10 cellular contexts compared by ENCODE assay signal in genomic region chr2:15593327-15593705, GRCh38. TPM values are rescaled to one million over a fixed set of nuclear protein-coding genes. Genes with fewer than 3 reads are reported as not detected.
DNase-seq lines count a peak whose midpoint lies in the region; ATAC-seq and TF ChIP-seq lines count a peak whose summit lies in the region.
"Had no signal": no experiment of that assay in that cellular context is flagged by ENCODE, and none has a peak within 500 bp of the region (broad histone marks: within the 10 kb centered on the region; RNA-seq: fewer than 3 reads in every experiment).

No MANE protein-coding gene starts in this region.

- H3K4me3 Mint-ChIP-seq in HFFc6 (peak overlapping the region; percentile 96), naive B cell (peak overlapping the region in 7 of 8 donors; percentile 91 to 98 (median 96))
- H3K4me3 Mint-ChIP-seq in activated naive CD8-positive, alpha-beta T cell treated with anti-CD3 and anti-CD28 coated beads for 36 hours, result peak overlapping the region; percentile 96

- H3K9me3 Mint-ChIP-seq in HFFc6, result no peaks in the 10 kb centered on the region
- no peaks in the 10 kb centered on the region for H3K9me3 Mint-ChIP-seq in activated naive CD8-positive, alpha-beta T cell treated with anti-CD3 and anti-CD28 coated beads for 36 hours
- H3K9me3 Mint-ChIP-seq in naive B cell, result no peaks in the 10 kb centered on the region

- no peaks in the 10 kb centered on the region for H3K27me3 ChIP-seq in BE2C

- H3K9me3 ChIP-seq in BE2C, result no peaks in the 10 kb centered on the region

- H3K36me3 ChIP-seq in BE2C, result peaks cover 42% of the 10 kb centered on the region

- H3K27me3 Mint-ChIP-seq in HFFc6 (ENCODE audit: insufficient read depth), result no peaks in the 10 kb centered on the region
- no peaks in the 10 kb centered on the region for H3K27me3 Mint-ChIP-seq in activated naive CD8-positive, alpha-beta T cell treated with anti-CD3 and anti-CD28 coated beads for 36 hours
- no peaks in the 10 kb centered on the region for H3K27me3 Mint-ChIP-seq in naive B cell

- H3K27ac Mint-ChIP-seq in HFFc6, result peak overlapping the region; percentile 98
- peak overlapping the region; percentile 25 for H3K27ac Mint-ChIP-seq in activated naive CD8-positive, alpha-beta T cell treated with anti-CD3 and anti-CD28 coated beads for 36 hours
- H3K27ac Mint-ChIP-seq in naive B cell, result peak overlapping the region in 3 of 6 donors; percentile 61 to 94 (median 80)

- no peak for ATAC-seq in naive B cell (ENCODE audit: low read depth in 2 of 2)

- H3K4me1 ChIP-seq in BE2C, result no peaks in the 10 kb centered on the region

- H3K4me1 Mint-ChIP-seq in HFFc6 (ENCODE audit: low read depth) (peaks cover 24% of the 10 kb centered on the region), naive B cell (peaks cover 22 to 36% (median 33%) of the 10 kb centered on the region in 3 donors)
- H3K4me1 Mint-ChIP-seq in activated naive CD8-positive, alpha-beta T cell treated with anti-CD3 and anti-CD28 coated beads for 36 hours, result peaks cover 23% of the 10 kb centered on the region

- peaks cover 29% of the 10 kb centered on the region for H3K36me3 Mint-ChIP-seq in HFFc6 (ENCODE audit: low read depth)
- H3K36me3 Mint-ChIP-seq in activated naive CD8-positive, alpha-beta T cell treated with anti-CD3 and anti-CD28 coated beads for 36 hours, result peaks cover 36% of the 10 kb centered on the region
- H3K36me3 Mint-ChIP-seq in naive B cell, result peaks cover 12 to 18% of the 10 kb centered on the region in 2 donors

- H3K4me3 ChIP-seq in BE2C (ENCODE audit: low read depth, low read length), result peak overlapping the region; percentile 97

- DNase-seq in BE2C (no peak), HFFc6 (no peak), naive B cell (no peak), superior temporal gyrus (ENCODE audit: extremely low spot score) (no peak), 8988T (no peak), NCI-H526 treated with DMSO at 0.1 percent for 48 hours (lab: John Stamatoyannopoulos, UW) (no peak), AG08396 (ENCODE audit: low spot score) (no peak)
- DNase-seq in activated naive CD8-positive, alpha-beta T cell treated with anti-CD3 and anti-CD28 coated beads for 36 hours, result no peak
- DNase-seq: KBM-7, NCI-H526 had no signal

- no peak for TF ChIP-seq CTCF in BE2C (IDR thresholded peaks at IDR 0.05; ENCODE audit: low read depth, low read length)
- TF ChIP-seq CTCF in HFFc6 (IDR thresholded peaks at IDR 0.05), result no peak

RNA-seq across cellular contexts. Expression of gene DDX1, which starts 1.6 kb away (rescaled TPM):
- 109 TPM for polyA plus RNA-seq in BE2C (2012; ENCODE audit: insufficient read depth, insufficient read length, low read depth)
- total RNA-seq in HFFc6 (2021; fragmentation: NEBNext Ultra II Directional; extraction: Animal tissue kit (Norgen Biotek cat#: 25700)), result 100 to 1,000 TPM; 111 to 123 (median 113) TPM
- 100 to 1,000 TPM; 136 to 137 TPM for total RNA-seq in activated naive CD8-positive, alpha-beta T cell treated with anti-CD3 and anti-CD28 coated beads for 36 hours
- 10 to 100 TPM; 31.7 to 49.1 (median 40.6) TPM for polyA plus RNA-seq in naive B cell (ENCODE audit: low read depth in 6 of 6)

RNA-seq across cellular contexts. Expression of gene NBAS, which starts 32.2 kb away (rescaled TPM):
- 29.5 TPM for polyA plus RNA-seq in BE2C (2012; ENCODE audit: insufficient read depth, insufficient read length, low read depth)
- total RNA-seq in HFFc6 (2021; fragmentation: NEBNext Ultra II Directional; extraction: Animal tissue kit (Norgen Biotek cat#: 25700)), result 10 to 100 TPM; 43.5 to 54.0 (median 52.2) TPM
- total RNA-seq in activated naive CD8-positive, alpha-beta T cell treated with anti-CD3 and anti-CD28 coated beads for 36 hours, result 10 to 100 TPM; 34.1 to 38.2 TPM
- 10 to 100 TPM in 4 of 6 donors, 1 to 10 TPM in 2; 5.4 to 16.4 (median 12.7) TPM for polyA plus RNA-seq in naive B cell (ENCODE audit: low read depth in 6 of 6)
